Comparison of ENCODE assay signal across 1 cellular context in genomic region chr17:45326566-45326965, GRCh38.
TF ChIP-seq lines count a peak whose summit lies in the region.

No MANE protein-coding gene starts in this region.

TF ChIP-seq in GM23338, 12 proteins besides CTCF, POLR2A, EP300 and RAD21:
- TF ChIP-seq CREB1 (CRISPR knock-in tag; IDR thresholded peaks at IDR 0.05; ENCODE audit: low read depth): no peak
- TF ChIP-seq STAT1 (IDR thresholded peaks at IDR 0.05; ENCODE audit: unreplicated experiment): no peak
- TF ChIP-seq EZH2phosphoT487 (IDR thresholded peaks at IDR 0.05; ENCODE audit: unreplicated experiment): no peak
- no peak for TF ChIP-seq ETS1 (IDR thresholded peaks at IDR 0.05)
